25 cellular contexts compared by ENCODE assay signal in the genomic region with DNA sequence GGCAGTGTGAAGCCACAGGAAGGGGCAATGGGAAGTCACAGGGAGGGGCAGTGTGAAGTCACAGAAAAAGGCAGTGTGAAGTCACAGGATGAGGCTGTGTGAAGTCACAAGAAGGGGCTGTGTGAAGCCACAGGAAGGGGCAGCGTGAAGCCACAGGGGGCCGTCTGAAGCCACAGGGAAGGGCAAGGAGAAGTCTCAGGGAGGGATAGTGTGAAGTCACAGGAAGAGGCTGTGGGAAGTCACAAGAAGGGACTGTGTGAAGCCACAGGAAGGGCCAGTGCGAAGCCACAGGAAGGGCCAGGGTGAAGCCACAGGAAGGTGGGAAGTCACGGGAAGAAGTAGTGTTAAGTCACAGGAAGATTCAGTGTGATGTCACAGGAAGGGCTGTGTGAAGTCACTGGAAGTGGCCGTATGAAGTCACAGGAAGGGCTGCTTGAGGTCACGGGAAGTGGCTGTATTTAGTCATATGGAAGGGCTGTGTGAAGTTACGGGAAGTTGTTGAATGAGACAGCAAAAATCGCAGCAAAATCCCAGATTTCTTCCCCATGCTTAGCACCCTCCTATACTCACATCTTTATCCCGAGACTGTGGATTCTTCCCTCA. TPM values are rescaled to one million over a fixed set of nuclear protein-coding genes. Genes with fewer than 3 reads are reported as not detected.
"Had no signal": no experiment of that assay in that cellular context is flagged by ENCODE, and none has a peak within 500 bp of the region (broad histone marks: within the 10 kb centered on the region; RNA-seq: fewer than 3 reads in every experiment).

No MANE protein-coding gene starts in this region.

- H3K4me3 Mint-ChIP-seq: activated CD8-positive, alpha-beta T cell treated with anti-CD3 and anti-CD28 coated beads, Interleukin-2, amount 10 ng/mL, durations not matched to agents 7 days and 5 days; activated T-cell treated with anti-CD3 and anti-CD28 coated beads, Interleukin-2, amount 50 U/mL, for 24 hours; activated T-helper 17 cell treated with anti-CD3 and anti-CD28 coated beads, Interleukin-2, amount 50 U/mL, for 72 hours; nephron progenitor cell had no signal

- H3K9me3 ChIP-seq: SK-N-SH, thoracic aorta had no signal

- H3K9me3 Mint-ChIP-seq: activated T-helper 17 cell treated with anti-CD3 and anti-CD28 coated beads, Interleukin-2, amount 50 U/mL, for 72 hours; nephron progenitor cell had no signal

- H3K36me3 ChIP-seq: spleen, thoracic aorta, upper lobe of left lung, WERI-Rb-1 had no signal

- H3K4me3 ChIP-seq: hepatocyte, spleen, thoracic aorta, upper lobe of left lung had no signal

- H3K27ac ChIP-seq: foreskin keratinocyte, hepatocyte, thoracic aorta, WERI-Rb-1 had no signal

- H3K4me1 Mint-ChIP-seq: nephron progenitor cell had no signal

- H3K27ac Mint-ChIP-seq: activated CD8-positive, alpha-beta T cell treated with anti-CD3 and anti-CD28 coated beads, Interleukin-2, amount 10 ng/mL, durations not matched to agents 7 days and 5 days; activated T-cell treated with anti-CD3 and anti-CD28 coated beads, Interleukin-2, amount 50 U/mL, for 24 hours; activated T-helper 17 cell treated with anti-CD3 and anti-CD28 coated beads, Interleukin-2, amount 50 U/mL, for 72 hours; nephron progenitor cell had no signal

- H3K4me1 ChIP-seq: foreskin keratinocyte, upper lobe of left lung had no signal

- H3K27me3 ChIP-seq: foreskin keratinocyte, hepatocyte, spleen, upper lobe of left lung had no signal

- DNase-seq: activated CD4-positive, alpha-beta T cell treated with anti-CD3 and anti-CD28 coated beads for 1 hour; activated CD4-positive, alpha-beta T cell treated with anti-CD3 and anti-CD28 coated beads, Interleukin-2, amount 50 U/mL, for 1 hour; activated CD8-positive, alpha-beta memory T cell treated with anti-CD3 and anti-CD28 coated beads, Interleukin-2, amount 50 U/mL, for 4 hours; activated CD8-positive, alpha-beta T cell treated with anti-CD3 and anti-CD28 coated beads, Interleukin-2, amount 10 ng/mL, durations not matched to agents 7 days and 5 days; activated T-cell treated with anti-CD3 and anti-CD28 coated beads, Interleukin-2, amount 50 U/mL, for 24 hours; amygdala; cerebellar nuclear complex; cortex of kidney; erythroblast; foreskin keratinocyte; left ventricle myocardium superior; mammary epithelial cell; midbrain; nephron progenitor cell; occipital lobe; posterior cingulate gyrus; SK-N-SH; spleen; stimulated activated CD4-positive, alpha-beta T cell treated with anti-CD3 and anti-CD28 coated beads, Interleukin-4, amount 100 ng/mL, for 24 hours; stimulated activated naive CD4-positive, alpha-beta T cell treated with Interleukin-2 at 50 U/mL for 16 hours; upper lobe of left lung had no signal

- H3K27me3 Mint-ChIP-seq: activated T-cell treated with anti-CD3 and anti-CD28 coated beads, Interleukin-2, amount 50 U/mL, for 24 hours; activated T-helper 17 cell treated with anti-CD3 and anti-CD28 coated beads, Interleukin-2, amount 50 U/mL, for 72 hours had no signal

RNA-seq across cellular contexts. Expression of gene GASK1A, which starts 38.6 kb away (rescaled TPM):
- total RNA-seq: activated CD8-positive, alpha-beta T cell treated with anti-CD3 and anti-CD28 coated beads, Interleukin-2, amount 10 ng/mL, durations not matched to agents 7 days and 5 days; activated T-helper 17 cell treated with anti-CD3 and anti-CD28 coated beads, Interleukin-2, amount 50 U/mL, for 72 hours had no signal
- polyA plus RNA-seq: SK-N-SH had no signal
